Comparison of ENCODE assay signal across 15 cellular contexts in the genomic region with DNA sequence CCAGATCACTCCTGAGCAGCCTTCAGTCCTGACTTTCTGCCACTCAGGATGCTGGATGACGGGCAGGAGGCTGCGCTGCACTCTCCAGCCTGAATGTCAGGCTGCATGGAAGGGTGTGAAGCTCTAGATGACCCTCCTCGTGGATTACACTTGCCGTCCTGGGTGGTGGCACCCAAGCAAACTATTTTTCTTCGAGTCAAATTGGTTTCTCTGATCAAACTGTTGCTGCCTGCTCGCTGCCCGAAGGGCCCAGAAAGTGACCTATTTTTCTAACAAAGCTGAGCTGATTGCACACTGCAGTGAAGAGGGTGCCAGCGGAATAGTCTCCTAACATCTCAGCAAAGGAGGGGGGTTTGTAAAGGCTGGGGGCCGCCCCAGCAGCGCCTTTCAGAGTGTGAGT.
DNase-seq lines count a peak whose midpoint lies in the region; ATAC-seq and TF ChIP-seq lines count a peak whose summit lies in the region.
"Had no signal": no experiment of that assay in that cellular context is flagged by ENCODE, and none has a peak within 500 bp of the region (broad histone marks: within the 10 kb centered on the region; RNA-seq: fewer than 3 reads in every experiment).

No MANE protein-coding gene starts in this region.

- H3K79me2 ChIP-seq in neural progenitor cell (ENCODE audit: low read depth): no peaks in the 10 kb centered on the region
- H3K79me2 ChIP-seq in PC-9 (ENCODE audit: low read depth): no peaks in the 10 kb centered on the region

- H3K9me3 ChIP-seq in neural progenitor cell (ENCODE audit: low read depth) (no peaks in the 10 kb centered on the region), spleen (peaks cover 0 to 26% (median 21%) of the 10 kb centered on the region in 8 donors), PC-9 (ENCODE audit: insufficient read depth, low read depth) (no peaks in the 10 kb centered on the region)
- H3K9me3 ChIP-seq: Caco-2 had no signal

- H3K9me3 Mint-ChIP-seq in CD14-positive monocyte: peaks cover 2 to 17% (median 9%) of the 10 kb centered on the region in 7 donors
- peaks cover 21% of the 10 kb centered on the region for H3K9me3 Mint-ChIP-seq in neural progenitor cell

- H3K27me3 Mint-ChIP-seq in CD14-positive monocyte (ENCODE audit: low read depth in 3 of 3) (peaks cover 0 to 8% (median 3%) of the 10 kb centered on the region in 3 donors), neural progenitor cell (ENCODE audit: insufficient read depth, low read depth) (peaks cover 13% of the 10 kb centered on the region)

- H2AFZ ChIP-seq in neural progenitor cell (replicated peaks) (no peak overlapping the region), PC-9 (no peak overlapping the region)
- H2AFZ ChIP-seq: GM23248 had no signal

- H3K27me3 ChIP-seq in neural progenitor cell: no peaks in the 10 kb centered on the region
- H3K27me3 ChIP-seq in spleen (replicated peaks in 1 of 7): peaks cover 0 to 64% (median 0%) of the 10 kb centered on the region in 7 donors
- peaks cover 100% of the 10 kb centered on the region for H3K27me3 ChIP-seq in PC-9 (ENCODE audit: insufficient read depth, low read depth)

- no peak overlapping the region for H3K9ac ChIP-seq in neural progenitor cell
- H3K9ac ChIP-seq: GM23248 had no signal

- H3K27ac ChIP-seq in coronary artery (no peak overlapping the region), neural progenitor cell (no peak overlapping the region), spleen (no peak overlapping the region), PC-9 (no peak overlapping the region)
- H3K27ac ChIP-seq: GM23248 had no signal

- no peaks in the 10 kb centered on the region for H3K4me1 Mint-ChIP-seq in CD14-positive monocyte
- peaks cover 13% of the 10 kb centered on the region for H3K4me1 Mint-ChIP-seq in neural progenitor cell
- H3K4me1 Mint-ChIP-seq: CD8-positive, alpha-beta memory T cell had no signal

- intact Hi-C loops in CD14-positive monocyte (cut with micrococcal nuclease) (no loop called here), spleen (cut with DNase I; ENCODE audit: low total_unique reads) (no loop called here), PC-9 (cut with micrococcal nuclease; ENCODE audit: unreplicated experiment) (no loop called here)

- 60 to 79% (median 73%) methylated on average over 10 of the region's 10 CpGs for WGBS in spleen, 5 donors

- BruUV-seq in PC-9 (replicated peaks; lab: Mats Ljungman, UMichigan): no TSS peak

- H3K4me2 ChIP-seq in neural progenitor cell (no peak overlapping the region), PC-9 (no peak overlapping the region)

- no peaks in the 10 kb centered on the region for H3F3A ChIP-seq in neural progenitor cell (ENCODE audit: low read depth)
- H3F3A ChIP-seq in PC-9 (ENCODE audit: insufficient read depth, low read depth): no peaks in the 10 kb centered on the region

- H3K36me3 Mint-ChIP-seq in CD14-positive monocyte (no peaks in the 10 kb centered on the region), neural progenitor cell (no peaks in the 10 kb centered on the region)
- H3K36me3 Mint-ChIP-seq: CD8-positive, alpha-beta memory T cell had no signal

- H3K4me1 ChIP-seq in neural progenitor cell (peaks cover 15% of the 10 kb centered on the region), spleen (no peaks in the 10 kb centered on the region), PC-9 (replicated peaks; ENCODE audit: insufficient read depth) (no peaks in the 10 kb centered on the region)
- H3K4me1 ChIP-seq: Caco-2 had no signal

- no peak for TF ChIP-seq CTCF in CD14-positive monocyte (IDR thresholded peaks at IDR 0.05)
- TF ChIP-seq CTCF in coronary artery (IDR thresholded peaks at IDR 0.05): no peak
- no peak for TF ChIP-seq CTCF in neural progenitor cell (IDR thresholded peaks at IDR 0.05)
- TF ChIP-seq CTCF in spleen (IDR thresholded peaks at IDR 0.05 in 8 of 11, conservative IDR thresholded peaks at IDR 0.05 in 3 of 11): no peak
- no peak for TF ChIP-seq CTCF in PC-9 (conservative IDR thresholded peaks at IDR 0.05)

- H3K36me3 ChIP-seq in neural progenitor cell (no peaks in the 10 kb centered on the region), spleen (no peaks in the 10 kb centered on the region), PC-9 (ENCODE audit: low read depth) (no peaks in the 10 kb centered on the region)

- DNase-seq in CD14-positive monocyte (ENCODE audit: low spot score): peak; percentile 26
- DNase-seq in coronary artery (ENCODE audit: low spot score): peak; percentile 26
- DNase-seq in neural progenitor cell (ENCODE audit: low spot score): no peak
- DNase-seq in spleen: peak; percentile 10
- no peak for DNase-seq in PC-9
- DNase-seq in HPDE6-E6E7 (ENCODE audit: extremely low spot score): no peak
- no peak for DNase-seq in A172 (ENCODE audit: low spot score)
- DNase-seq: Caco-2; CD8-positive, alpha-beta memory T cell; DND-41; GDM1; GM23248; IMR-90 had no signal

- H3K4me3 ChIP-seq in coronary artery: no peak overlapping the region
- H3K4me3 ChIP-seq in neural progenitor cell: no peak overlapping the region
- H3K4me3 ChIP-seq in spleen: no peak overlapping the region
- no peak overlapping the region for H3K4me3 ChIP-seq in PC-9
- H3K4me3 ChIP-seq: GM23248 had no signal

- ATAC-seq in GM21786 (IDR thresholded peaks at IDR 0.05; ENCODE audit: unreplicated experiment): no peak
- ATAC-seq: HCT116 had no signal

- POLR2A ChIA-PET in PC-9 (lab: Charles Lee; ENCODE audit: unreplicated experiment): no interaction called here

- H3K9me2 ChIP-seq in PC-9 (ENCODE audit: insufficient read depth): no peaks in the 10 kb centered on the region

- TF ChIP-seq POLR2A in spleen (IDR thresholded peaks at IDR 0.05): no peak

- peak overlapping the region in 1 of 7 donors; percentile 12 for H3K27ac Mint-ChIP-seq in CD14-positive monocyte
- peak overlapping the region; percentile 60 for H3K27ac Mint-ChIP-seq in neural progenitor cell
- H3K27ac Mint-ChIP-seq: CD8-positive, alpha-beta memory T cell had no signal

- H4K20me1 ChIP-seq in neural progenitor cell (ENCODE audit: low read depth) (no peaks in the 10 kb centered on the region), PC-9 (ENCODE audit: insufficient read depth) (0 out of 2 replicates have a peak, but pooled peaks cover 4% of the 10 kb centered on the region)

- CTCF ChIA-PET in PC-9 (lab: Charles Lee): interaction anchor here (0.5 kb wide), 1 partner anchor 22 kb away, joined by 3 read pairs; no protein-coding TSS in a partner anchor

- no peak overlapping the region for H3K4me3 Mint-ChIP-seq in CD14-positive monocyte
- H3K4me3 Mint-ChIP-seq in neural progenitor cell: no peak overlapping the region
- H3K4me3 Mint-ChIP-seq: CD8-positive, alpha-beta memory T cell had no signal

Comparison
In these comparisons a context has a peak if more than half of its experiments do, and no peak if none do; other contexts are left out.
1. DNase-seq: peak in CD14-positive monocyte (single experiment), coronary artery (single experiment) and spleen (single experiment); none in neural progenitor cell (single experiment), PC-9 (0 of 2), HPDE6-E6E7 (single experiment) and A172 (single experiment).